Comparison of ENCODE assay signal across 8 cellular contexts in genomic region chr15:51726302-51727073, GRCh38. TPM values are rescaled to one million over a fixed set of nuclear protein-coding genes. Genes with fewer than 3 reads are reported as not detected.
DNase-seq lines count a peak whose midpoint lies in the region; ATAC-seq and TF ChIP-seq lines count a peak whose summit lies in the region.

No MANE protein-coding gene starts in this region.

- H3K36me3 Mint-ChIP-seq in activated naive CD8-positive, alpha-beta T cell: peaks cover 13% of the 10 kb centered on the region
- peaks cover under 1% of the 10 kb centered on the region for H3K36me3 Mint-ChIP-seq in chondrocyte (ENCODE audit: low read depth)

- H3K4me1 Mint-ChIP-seq in activated naive CD8-positive, alpha-beta T cell (ENCODE audit: low read depth): peaks cover 78% of the 10 kb centered on the region
- peaks cover 10% of the 10 kb centered on the region for H3K4me1 Mint-ChIP-seq in chondrocyte (ENCODE audit: low read depth)

- no peak overlapping the region for H3K27ac ChIP-seq in iPS DF 6.9 (ENCODE audit: low read length)

- H3K27me3 Mint-ChIP-seq in activated naive CD8-positive, alpha-beta T cell: no peaks in the 10 kb centered on the region
- no peaks in the 10 kb centered on the region for H3K27me3 Mint-ChIP-seq in chondrocyte (ENCODE audit: low read depth)

- no peaks in the 10 kb centered on the region for H3K9me3 ChIP-seq in iPS DF 6.9 (ENCODE audit: control insufficient read depth, insufficient read depth, low read length)

- H3K4me1 ChIP-seq in iPS DF 6.9 (ENCODE audit: control insufficient read depth, insufficient read depth, low read length): peaks cover 4% of the 10 kb centered on the region; the same call in 1 of the 2 replicates

- ATAC-seq in HG02759 (IDR thresholded peaks at IDR 0.05; ENCODE audit: unreplicated experiment): peak; percentile 91

- no CpG with 5 or more reads among the region's 5 CpGs for WGBS in iPS DF 6.9 (ENCODE audit: insufficient coverage, insufficient read length)

- peak; percentile 38 for DNase-seq in 8988T
- DNase-seq in NCI-H2107 (lab: John Stamatoyannopoulos, UW): peak; percentile 54
- DNase-seq in iPS DF 6.9 (ENCODE audit: low read depth, low spot score): peak; percentile 54
- peak; percentile 12 for DNase-seq in stimulated activated CD8-positive, alpha-beta memory T cell treated with anti-CD3 and anti-CD28 coated beads, Interleukin-15, amount 100 ng/mL, for 1 hour (ENCODE audit: low read depth)
- DNase-seq in chondrocyte (ENCODE audit: low spot score): no peak

- peak overlapping the region; percentile 11 for H3K4me3 Mint-ChIP-seq in activated naive CD8-positive, alpha-beta T cell
- H3K4me3 Mint-ChIP-seq in chondrocyte (ENCODE audit: unreplicated experiment): no peak overlapping the region

- peak overlapping the region; percentile 83 for H3K27ac Mint-ChIP-seq in activated naive CD8-positive, alpha-beta T cell
- H3K27ac Mint-ChIP-seq in chondrocyte (ENCODE audit: unreplicated experiment): no peak overlapping the region

- no peaks in the 10 kb centered on the region for H3K27me3 ChIP-seq in iPS DF 6.9 (ENCODE audit: control insufficient read depth, insufficient read depth, low read length)

- no peaks in the 10 kb centered on the region for H3K9me3 Mint-ChIP-seq in activated naive CD8-positive, alpha-beta T cell (ENCODE audit: low read depth)
- H3K9me3 Mint-ChIP-seq in chondrocyte (ENCODE audit: low read depth): no peaks in the 10 kb centered on the region

- H3K4me3 ChIP-seq in GM12875 (ENCODE audit: low read depth, low read length): peak overlapping the region; percentile 27
- H3K4me3 ChIP-seq in iPS DF 6.9 (ENCODE audit: low read length): no peak overlapping the region

- TF ChIP-seq CTCF in GM12875 (IDR thresholded peaks at IDR 0.05; ENCODE audit: borderline replicate concordance, insufficient read depth, low read depth, low read length) (no peak), chondrocyte (IDR thresholded peaks at IDR 0.05) (no peak)

- H3K36me3 ChIP-seq in iPS DF 6.9 (ENCODE audit: control insufficient read depth, insufficient read depth, low read length): no peaks in the 10 kb centered on the region

RNA-seq across cellular contexts. Expression of gene LYSMD2, which starts 11.0 kb away (rescaled TPM):
- 1.5 to 2.7 TPM (median 2.6 TPM) in 3 replicates for total RNA-seq in chondrocyte

RNA-seq across cellular contexts. Expression of gene TMOD2, which starts 24.9 kb away (rescaled TPM):
- total RNA-seq in chondrocyte: 5.7 to 7.8 TPM (median 6.7 TPM) in 3 replicates

RNA-seq across cellular contexts. Expression of gene SCG3, which starts 45.2 kb away (rescaled TPM):
- total RNA-seq in chondrocyte: not detected in 3 replicates
